ENCODE assay signal across 13 cellular contexts in the genomic region with DNA sequence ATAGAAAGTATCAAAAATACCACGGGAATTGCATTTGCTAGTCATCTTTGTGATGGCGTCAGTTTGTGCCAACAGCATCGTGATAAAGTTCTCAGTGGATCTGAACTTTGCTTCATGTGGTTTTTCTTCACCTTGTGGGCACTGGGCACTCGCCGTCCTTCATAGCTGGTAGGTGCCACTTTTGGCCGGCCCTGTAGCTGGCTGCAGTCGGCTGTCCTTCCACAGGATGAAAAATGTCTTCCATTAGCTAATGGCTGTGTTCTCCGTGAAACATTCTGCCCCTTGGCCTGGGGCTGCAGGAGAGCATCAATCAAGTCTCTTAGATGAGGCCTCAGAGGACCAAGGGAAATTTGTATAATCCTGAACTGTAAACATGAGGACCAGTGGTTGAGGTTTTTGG.
"Had no signal": no experiment of that assay in that cellular context is flagged by ENCODE, and none has a peak within 500 bp of the region (broad histone marks: within the 10 kb centered on the region; RNA-seq: fewer than 3 reads in every experiment).

No MANE protein-coding gene starts in this region.

- DNase-seq: activated CD4-positive, alpha-beta memory T cell treated with anti-CD3 and anti-CD28 coated beads, Interleukin-2, amount 10 ng/mL, durations not matched to agents 7 days and 5 days; activated CD4-positive, alpha-beta T cell treated with anti-CD3 and anti-CD28 coated beads for 36 hours; activated CD8-positive, alpha-beta memory T cell treated with anti-CD3 and anti-CD28 coated beads, Interleukin-2, amount 50 U/mL, for 4 hours; dorsolateral prefrontal cortex; stimulated activated CD4-positive, alpha-beta T cell treated with anti-CD3 and anti-CD28 coated beads, Interleukin-2, amount 100 ng/mL, for 24 hours; stimulated activated naive CD4-positive, alpha-beta T cell; substantia nigra; T1000 had no signal

- H3K4me3 Mint-ChIP-seq: activated CD4-positive, alpha-beta memory T cell treated with anti-CD3 and anti-CD28 coated beads, Interleukin-2, amount 10 ng/mL, durations not matched to agents 7 days and 5 days; activated CD4-positive, alpha-beta T cell treated with anti-CD3 and anti-CD28 coated beads for 36 hours; type B pancreatic cell had no signal

- H3K9me3 ChIP-seq: ascending aorta, left lung, neutrophil had no signal

- H3K9me3 Mint-ChIP-seq: activated CD4-positive, alpha-beta memory T cell treated with anti-CD3 and anti-CD28 coated beads, Interleukin-2, amount 10 ng/mL, durations not matched to agents 7 days and 5 days; type B pancreatic cell had no signal

- H3K27ac ChIP-seq: ascending aorta, left lung, neutrophil had no signal

- H3K27me3 ChIP-seq: ascending aorta, dorsolateral prefrontal cortex had no signal

- H3K36me3 ChIP-seq: ascending aorta, left lung, neutrophil had no signal

- H3K36me3 Mint-ChIP-seq: type B pancreatic cell had no signal

- H3K27ac Mint-ChIP-seq: activated CD4-positive, alpha-beta memory T cell treated with anti-CD3 and anti-CD28 coated beads, Interleukin-2, amount 10 ng/mL, durations not matched to agents 7 days and 5 days; activated CD4-positive, alpha-beta T cell treated with anti-CD3 and anti-CD28 coated beads for 36 hours; progenitor cell of endocrine pancreas had no signal

- H3K4me1 ChIP-seq: left lung had no signal

- H3K4me3 ChIP-seq: ascending aorta had no signal

- ATAC-seq: activated CD4-positive, alpha-beta T cell treated with anti-CD3 and anti-CD28 coated beads for 36 hours had no signal
